Comparison of ENCODE assay signal across 29 cellular contexts in the genomic region with DNA sequence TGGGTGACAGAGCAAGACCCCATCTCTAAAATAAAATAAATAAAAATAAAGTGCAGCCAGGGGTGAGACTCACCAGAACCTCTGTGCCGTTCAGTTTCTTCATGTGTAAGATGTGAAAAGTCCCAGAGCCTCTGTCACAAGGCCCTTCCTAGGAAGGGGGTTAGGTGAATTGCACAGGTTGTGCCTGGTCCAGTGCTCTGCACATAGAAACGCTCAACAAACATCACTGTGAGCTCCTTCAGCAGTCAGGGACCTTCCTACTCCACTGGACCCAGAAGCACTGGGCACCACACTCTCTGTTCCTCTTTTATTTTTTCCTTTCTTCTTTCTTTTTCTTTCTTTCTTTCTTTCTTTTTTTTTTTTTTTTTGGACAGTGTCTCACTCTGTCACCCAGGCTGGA.
"Had no signal": no experiment of that assay in that cellular context is flagged by ENCODE, and none has a peak within 500 bp of the region (broad histone marks: within the 10 kb centered on the region; RNA-seq: fewer than 3 reads in every experiment).

No MANE protein-coding gene starts in this region.

- H3K27me3 ChIP-seq: neutrophil, pancreas, right lobe of liver, sigmoid colon, stomach, tibial artery, transverse colon, upper lobe of right lung, uterus had no signal

- H3K9me3 ChIP-seq: neutrophil, pancreas, psoas muscle, right lobe of liver, sigmoid colon, stomach, thoracic aorta, tibial artery, transverse colon, upper lobe of right lung, uterus had no signal

- DNase-seq: naive B cell; naive thymus-derived CD8-positive, alpha-beta T cell; nephron progenitor cell; nucleus accumbens; pancreas; psoas muscle; right cardiac atrium; right lobe of liver; sigmoid colon; small intestine; stimulated activated CD4-positive, alpha-beta T cell treated with anti-CD3 and anti-CD28 coated beads, Interleukin-12 subunit alpha, Interleukin-12 subunit beta, amount 100 ng/mL, for 4 hours; stimulated activated CD4-positive, alpha-beta T cell treated with anti-CD3 and anti-CD28 coated beads, Interleukin-1b, Interleukin-23, amount 100 ng/mL, for 48 hours; stimulated activated CD4-positive, alpha-beta T cell treated with anti-CD3 and anti-CD28 coated beads, Interleukin-4, amount 100 ng/mL, for 1 hour; stimulated activated CD4-positive, alpha-beta T cell treated with anti-CD3 and anti-CD28 coated beads, Interleukin-4, amount 100 ng/mL, for 4 hours; stimulated activated CD8-positive, alpha-beta memory T cell treated with anti-CD3 and anti-CD28 coated beads, Interleukin-4, amount 100 ng/mL, for 48 hours; stimulated activated naive CD4-positive, alpha-beta T cell treated with Interleukin-2 at 50 U/mL for 16 hours; stomach; tibial artery; transverse colon; uterus had no signal

- H3K36me3 Mint-ChIP-seq: natural killer cell treated with Interleukin-12 subunit alpha and Interleukin-12 subunit beta and Interleukin-15 and Interleukin-18, amount 100 ng/mL, for 72 hours had no signal

- H3K4me1 Mint-ChIP-seq: naive B cell; nephron progenitor cell; neural crest cell; stimulated activated memory B cell treated with anti-CD40 and anti-IgM and Interleukin-4, amounts not matched to agents 10 μg/mL and 1 μg/mL and 100 μg/mL, for 72 hours had no signal

- H3K4me3 Mint-ChIP-seq: naive B cell; naive thymus-derived CD8-positive, alpha-beta T cell; natural killer cell treated with Interleukin-12 subunit alpha and Interleukin-12 subunit beta and Interleukin-15 and Interleukin-18, amount 100 ng/mL, for 72 hours; nephron progenitor cell; neural crest cell; stimulated activated memory B cell treated with anti-CD40 and anti-IgM and Interleukin-4, amounts not matched to agents 10 μg/mL and 1 μg/mL and 100 μg/mL, for 72 hours; stimulated activated naive CD8-positive, alpha-beta T cell treated with anti-CD3 and anti-CD28 coated beads, Interleukin-15, Interleukin-2, amounts not matched to agents 100 ng/mL and 50 ng/mL, for 24 hours; type B pancreatic cell had no signal

- ATAC-seq: naive thymus-derived CD8-positive, alpha-beta T cell; natural killer cell treated with Interleukin-12 subunit alpha and Interleukin-12 subunit beta and Interleukin-15 and Interleukin-18, amount 100 ng/mL, for 72 hours; pancreas; psoas muscle; right cardiac atrium; right lobe of liver; stimulated activated memory B cell treated with anti-CD40 and anti-IgM and Interleukin-4, amounts not matched to agents 10 μg/mL and 1 μg/mL and 100 μg/mL, for 72 hours; upper lobe of right lung had no signal

- H3K9me3 Mint-ChIP-seq: naive B cell; natural killer cell treated with Interleukin-12 subunit alpha and Interleukin-12 subunit beta and Interleukin-15 and Interleukin-18, amount 100 ng/mL, for 72 hours; neural crest cell; stimulated activated memory B cell treated with anti-CD40 and anti-IgM and Interleukin-4, amounts not matched to agents 10 μg/mL and 1 μg/mL and 100 μg/mL, for 72 hours; stimulated activated naive CD8-positive, alpha-beta T cell treated with anti-CD3 and anti-CD28 coated beads, Interleukin-15, Interleukin-2, amounts not matched to agents 100 ng/mL and 50 ng/mL, for 24 hours; type B pancreatic cell had no signal

- FAIRE-seq: pancreas, small intestine had no signal

- H3K27ac ChIP-seq: neutrophil, pancreas, psoas muscle, right lobe of liver, sigmoid colon, stomach, thoracic aorta, tibial artery, transverse colon, upper lobe of right lung, uterus had no signal

- H3K4me1 ChIP-seq: pancreas, psoas muscle, sigmoid colon, stomach, transverse colon, upper lobe of right lung, uterus had no signal

- H3K4me3 ChIP-seq: pancreas, psoas muscle, right lobe of liver, sigmoid colon, stomach, thoracic aorta, tibial artery, transverse colon, upper lobe of right lung, uterus had no signal

- H3K27me3 Mint-ChIP-seq: naive B cell; naive thymus-derived CD8-positive, alpha-beta T cell; natural killer cell treated with Interleukin-12 subunit alpha and Interleukin-12 subunit beta and Interleukin-15 and Interleukin-18, amount 100 ng/mL, for 72 hours; progenitor cell of endocrine pancreas; stimulated activated memory B cell treated with anti-CD40 and anti-IgM and Interleukin-4, amounts not matched to agents 10 μg/mL and 1 μg/mL and 100 μg/mL, for 72 hours; stimulated activated naive CD8-positive, alpha-beta T cell treated with anti-CD3 and anti-CD28 coated beads, Interleukin-15, Interleukin-2, amounts not matched to agents 100 ng/mL and 50 ng/mL, for 24 hours; type B pancreatic cell had no signal

- H3K36me3 ChIP-seq: neutrophil, pancreas, right lobe of liver, sigmoid colon, stomach, thoracic aorta, transverse colon, upper lobe of right lung, uterus had no signal
